In genomic region chr6:164039954-164040375, GRCh38 we compare ENCODE assay signal across 9 cellular contexts.
DNase-seq lines count a peak whose midpoint lies in the region; ATAC-seq and TF ChIP-seq lines count a peak whose summit lies in the region.
"Had no signal": no experiment of that assay in that cellular context is flagged by ENCODE, and none has a peak within 500 bp of the region (broad histone marks: within the 10 kb centered on the region; RNA-seq: fewer than 3 reads in every experiment).

No MANE protein-coding gene starts in this region.

- intact Hi-C loops in activated CD8-positive, alpha-beta T cell treated with anti-CD3 and anti-CD28 coated beads for 36 hours (cut with micrococcal nuclease): no loop called here
- intact Hi-C loops in Right ventricle myocardium superior (cut with DNase I): no loop called here

- no peak overlapping the region for H3K27ac Mint-ChIP-seq in activated CD8-positive, alpha-beta T cell treated with anti-CD3 and anti-CD28 coated beads for 36 hours
- H3K27ac Mint-ChIP-seq: activated naive CD4-positive, alpha-beta T cell treated with anti-CD3 and anti-CD28 coated beads, Interleukin-2, amount 50 U/mL, for 24 hours had no signal

- no peaks in the 10 kb centered on the region for H3K36me3 Mint-ChIP-seq in activated CD8-positive, alpha-beta T cell treated with anti-CD3 and anti-CD28 coated beads for 36 hours (ENCODE audit: low read depth)
- H3K36me3 Mint-ChIP-seq: activated naive CD4-positive, alpha-beta T cell treated with anti-CD3 and anti-CD28 coated beads, Interleukin-2, amount 50 U/mL, for 24 hours had no signal

- peak; percentile 73 for ATAC-seq in GM21786 (IDR thresholded peaks at IDR 0.05; ENCODE audit: unreplicated experiment)
- ATAC-seq in activated CD8-positive, alpha-beta T cell treated with anti-CD3 and anti-CD28 coated beads for 36 hours: peak; percentile 64
- peak; percentile 92 for ATAC-seq in Right ventricle myocardium superior (ENCODE audit: poor library complexity)
- ATAC-seq in GM21737 (IDR thresholded peaks at IDR 0.05; ENCODE audit: unreplicated experiment): no peak
- no peak for ATAC-seq in GM21390 (IDR thresholded peaks at IDR 0.05; ENCODE audit: unreplicated experiment)

- no peak for TF ChIP-seq CTCF in activated CD8-positive, alpha-beta T cell treated with anti-CD3 and anti-CD28 coated beads for 36 hours (IDR thresholded peaks at IDR 0.05)

- no peak overlapping the region for H3K4me3 Mint-ChIP-seq in activated CD8-positive, alpha-beta T cell treated with anti-CD3 and anti-CD28 coated beads for 36 hours
- H3K4me3 Mint-ChIP-seq: activated naive CD4-positive, alpha-beta T cell treated with anti-CD3 and anti-CD28 coated beads, Interleukin-2, amount 50 U/mL, for 24 hours had no signal

- POLR2A ChIA-PET in activated CD8-positive, alpha-beta T cell treated with anti-CD3 and anti-CD28 coated beads for 36 hours (lab: Charles Lee): no interaction called here

- H3K4me1 Mint-ChIP-seq in activated CD8-positive, alpha-beta T cell treated with anti-CD3 and anti-CD28 coated beads for 36 hours (ENCODE audit: low read depth): no peaks in the 10 kb centered on the region
- H3K4me1 Mint-ChIP-seq: activated naive CD4-positive, alpha-beta T cell treated with anti-CD3 and anti-CD28 coated beads, Interleukin-2, amount 50 U/mL, for 24 hours had no signal

- CTCF ChIA-PET in activated CD8-positive, alpha-beta T cell treated with anti-CD3 and anti-CD28 coated beads for 36 hours (lab: Charles Lee): interaction anchor here (0.6 kb wide), 1 partner anchor 243 kb away, joined by 3 read pairs; no protein-coding TSS in a partner anchor

- H3K9me3 Mint-ChIP-seq in activated CD8-positive, alpha-beta T cell treated with anti-CD3 and anti-CD28 coated beads for 36 hours: peaks cover 2% of the 10 kb centered on the region
- H3K9me3 Mint-ChIP-seq: activated naive CD4-positive, alpha-beta T cell treated with anti-CD3 and anti-CD28 coated beads, Interleukin-2, amount 50 U/mL, for 24 hours had no signal

- H3K27me3 Mint-ChIP-seq in activated CD8-positive, alpha-beta T cell treated with anti-CD3 and anti-CD28 coated beads for 36 hours: peaks cover 1% of the 10 kb centered on the region

- peak; percentile 53 for DNase-seq in activated CD8-positive, alpha-beta T cell treated with anti-CD3 and anti-CD28 coated beads for 36 hours
- DNase-seq in Right ventricle myocardium superior (peak; percentile 75), DMS 273 treated with DMSO at 0.1 percent for 48 hours (lab: John Stamatoyannopoulos, UW) (no peak), putamen (ENCODE audit: low spot score) (no peak)
- peak; percentile 24 for DNase-seq in stimulated activated CD4-positive, alpha-beta T cell treated with anti-CD3 and anti-CD28 coated beads, Interleukin-4, amount 100 ng/mL, for 1 hour

Comparison
In these comparisons a context has a peak if more than half of its experiments do, and no peak if none do; other contexts are left out.
1. ATAC-seq: peak in GM21786 (single experiment), activated CD8-positive, alpha-beta T cell treated with anti-CD3 and anti-CD28 coated beads for 36 hours (single experiment) and Right ventricle myocardium superior (single experiment); none in GM21737 (single experiment) and GM21390 (single experiment).
2. DNase-seq: peak in activated CD8-positive, alpha-beta T cell treated with anti-CD3 and anti-CD28 coated beads for 36 hours (single experiment), Right ventricle myocardium superior (single experiment) and stimulated activated CD4-positive, alpha-beta T cell treated with anti-CD3 and anti-CD28 coated beads, Interleukin-4, amount 100 ng/mL, for 1 hour (single experiment); none in DMS 273 treated with DMSO at 0.1 percent for 48 hours (single experiment) and putamen (single experiment).